Comparison of ENCODE assay signal across 8 cellular contexts in the genomic region with DNA sequence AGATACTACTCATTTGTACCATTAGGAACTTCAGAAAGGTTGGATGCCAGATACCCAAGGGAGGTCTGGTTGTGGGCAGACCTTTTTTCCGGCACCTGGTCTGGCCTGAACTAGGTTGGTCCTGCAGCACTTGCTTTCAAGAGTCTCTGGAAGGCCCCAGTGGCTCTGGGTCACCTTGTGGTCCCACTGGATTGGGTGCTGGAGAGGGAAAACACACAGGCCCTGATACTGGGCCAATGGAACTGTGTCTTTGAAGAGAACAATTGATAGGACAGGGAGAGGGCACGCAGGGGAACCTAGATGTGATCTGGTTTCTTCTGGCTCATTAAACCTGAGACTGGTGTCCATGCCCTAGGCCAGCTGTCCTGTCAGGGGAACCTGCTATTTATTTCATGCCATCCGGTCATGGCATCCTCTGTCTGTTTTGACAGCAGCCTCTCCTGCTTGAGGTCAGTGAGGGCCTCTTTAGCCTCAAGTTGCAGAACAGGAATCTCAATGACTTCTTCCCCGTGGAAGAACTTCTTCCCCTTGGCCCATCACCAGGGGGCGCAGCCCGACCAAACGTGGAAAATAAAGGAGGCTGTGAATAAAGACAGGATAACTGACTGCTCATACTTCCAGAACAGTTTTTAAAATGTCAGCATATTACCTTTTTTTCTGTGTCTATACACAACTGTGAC. TPM values are rescaled to one million over a fixed set of nuclear protein-coding genes. Genes with fewer than 3 reads are reported as not detected.
DNase-seq lines count a peak whose midpoint lies in the region; ATAC-seq, FAIRE-seq and TF ChIP-seq lines count a peak whose summit lies in the region.

No MANE protein-coding gene starts in this region.

- H3K27ac ChIP-seq in KMS-11 (no peak overlapping the region), foreskin keratinocyte (no peak overlapping the region), pancreas (no peak overlapping the region)

- H4K20me1 ChIP-seq in KMS-11 (ENCODE audit: insufficient read depth) = no peaks in the 10 kb centered on the region

- H3K4me1 ChIP-seq in KMS-11 (ENCODE audit: low read depth, poor library complexity, severe bottlenecking) = no peaks in the 10 kb centered on the region
- no peaks in the 10 kb centered on the region for H3K4me1 ChIP-seq in foreskin keratinocyte
- no peaks in the 10 kb centered on the region for H3K4me1 ChIP-seq in pancreas

- H3K27ac Mint-ChIP-seq in activated T-helper 2 cell treated with anti-CD3 and anti-CD28 coated beads, Interferon-gamma antibody, Interleukin-2, Interleukin-4, amounts not matched to agents 10 μg/mL and 5 μg/mL and 100 μg/mL, durations not matched to agents 14 hours and 24 hours and 36 hours = no peak overlapping the region

- H3K9ac ChIP-seq in KMS-11 = no peak overlapping the region

- no peaks in the 10 kb centered on the region for H3K79me2 ChIP-seq in KMS-11 (ENCODE audit: insufficient read depth, low read depth)

- H3K4me3 ChIP-seq in KMS-11 (IDR thresholded peaks at IDR 0.05; ENCODE audit: insufficient read depth, low read depth, low read length) (no peak overlapping the region), pancreas (no peak overlapping the region)

- H3K4me2 ChIP-seq in KMS-11 = no peak overlapping the region

- H3K4me3 Mint-ChIP-seq in activated T-helper 2 cell treated with anti-CD3 and anti-CD28 coated beads, Interferon-gamma antibody, Interleukin-2, Interleukin-4, amounts not matched to agents 10 μg/mL and 5 μg/mL and 100 μg/mL, durations not matched to agents 14 hours and 24 hours and 36 hours (ENCODE audit: low read depth) = no peak overlapping the region

- H3K27me3 ChIP-seq in KMS-11 (ENCODE audit: insufficient read depth, low read depth) = no peaks in the 10 kb centered on the region
- H3K27me3 ChIP-seq in foreskin keratinocyte = no peaks in the 10 kb centered on the region
- no peaks in the 10 kb centered on the region for H3K27me3 ChIP-seq in pancreas

- FAIRE-seq in D721Med (lab: Jason Lieb, UNC) (no peak), pancreas (lab: Jason Lieb, UNC) (no peak), urothelium cell line (lab: Jason Lieb, UNC) (no peak)

- ATAC-seq in foreskin keratinocyte (peak; percentile 39), pancreas (peak; percentile 80 to 96 (median 92))

- DNase-seq in D721Med (ENCODE audit: insufficient read length, low spot score) = peak; percentile 72
- peak; percentile 67 for DNase-seq in RPMI8226
- peak; percentile 46 for DNase-seq in activated T-helper 2 cell treated with anti-CD3 and anti-CD28 coated beads, Interferon-gamma antibody, Interleukin-2, Interleukin-4, amounts not matched to agents 10 μg/mL and 5 μg/mL and 100 μg/mL, durations not matched to agents 14 hours and 24 hours and 36 hours (ENCODE audit: low spot score)
- DNase-seq in foreskin keratinocyte = peak; percentile 21 to 60
- peak; percentile 66 to 90 (median 82) for DNase-seq in pancreas
- peak; percentile 75 for DNase-seq in urothelium cell line (ENCODE audit: low spot score)
- DNase-seq in mesenteric fat pad (ENCODE audit: low spot score) = no peak

- H3K36me3 Mint-ChIP-seq in activated T-helper 2 cell treated with anti-CD3 and anti-CD28 coated beads, Interferon-gamma antibody, Interleukin-2, Interleukin-4, amounts not matched to agents 10 μg/mL and 5 μg/mL and 100 μg/mL, durations not matched to agents 14 hours and 24 hours and 36 hours (ENCODE audit: low read depth) = peaks cover 53% of the 10 kb centered on the region

- H3K9me3 Mint-ChIP-seq in activated T-helper 2 cell treated with anti-CD3 and anti-CD28 coated beads, Interferon-gamma antibody, Interleukin-2, Interleukin-4, amounts not matched to agents 10 μg/mL and 5 μg/mL and 100 μg/mL, durations not matched to agents 14 hours and 24 hours and 36 hours = no peaks in the 10 kb centered on the region

- H3K36me3 ChIP-seq in KMS-11 (ENCODE audit: insufficient read depth) = no peaks in the 10 kb centered on the region
- H3K36me3 ChIP-seq in pancreas = peaks cover 0 to 18% (median 13%) of the 10 kb centered on the region in 3 donors

- intact Hi-C loops in activated T-helper 2 cell treated with anti-CD3 and anti-CD28 coated beads, Interferon-gamma antibody, Interleukin-2, Interleukin-4, amounts not matched to agents 10 μg/mL and 5 μg/mL and 100 μg/mL, durations not matched to agents 14 hours and 24 hours and 36 hours (cut with micrococcal nuclease) = loop anchor here (1.0 kb wide), 2 partner anchors 29 to 91 kb away; no protein-coding TSS in a partner anchor
- intact Hi-C loops in pancreas (cut with DNase I) = loop anchor here (5.0 to 10.0 kb wide), 2 partner anchors 90 to 92 kb away; no protein-coding TSS in a partner anchor

- no peaks in the 10 kb centered on the region for H3K4me1 Mint-ChIP-seq in activated T-helper 2 cell treated with anti-CD3 and anti-CD28 coated beads, Interferon-gamma antibody, Interleukin-2, Interleukin-4, amounts not matched to agents 10 μg/mL and 5 μg/mL and 100 μg/mL, durations not matched to agents 14 hours and 24 hours and 36 hours (ENCODE audit: low read depth)

- no peaks in the 10 kb centered on the region for H3K27me3 Mint-ChIP-seq in activated T-helper 2 cell treated with anti-CD3 and anti-CD28 coated beads, Interferon-gamma antibody, Interleukin-2, Interleukin-4, amounts not matched to agents 10 μg/mL and 5 μg/mL and 100 μg/mL, durations not matched to agents 14 hours and 24 hours and 36 hours (ENCODE audit: low read depth)

- 30 to 32% methylated on average over 7 of the region's 7 CpGs for WGBS in pancreas, 2 donors

- TF ChIP-seq CTCF in D721Med (IDR thresholded peaks at IDR 0.05; ENCODE audit: insufficient read depth, missing control alignments) (peak; percentile 94), KMS-11 (conservative IDR thresholded peaks at IDR 0.05; ENCODE audit: low read depth, low read length) (peak; percentile 86), foreskin keratinocyte (conservative IDR thresholded peaks at IDR 0.05) (peak; percentile 94), pancreas (IDR thresholded peaks at IDR 0.05) (peak; percentile 41 to 65 (median 64))

- H3K9me3 ChIP-seq in pancreas = no peaks in the 10 kb centered on the region

- no peak overlapping the region for H2AFZ ChIP-seq in KMS-11 (ENCODE audit: low read depth)

RNA-seq across cellular contexts. Expression of a gene that starts 25.0 kb away (rescaled TPM):
- total RNA-seq in activated T-helper 2 cell treated with anti-CD3 and anti-CD28 coated beads, Interferon-gamma antibody, Interleukin-2, Interleukin-4, amounts not matched to agents 10 μg/mL and 5 μg/mL and 100 μg/mL, durations not matched to agents 14 hours and 24 hours and 36 hours = 38.8 and 41.9 TPM in 2 replicates
- total RNA-seq in foreskin keratinocyte = 17.3 and 17.7 TPM in 2 replicates
- polyA plus RNA-seq in foreskin keratinocyte = 9.7 and 10.0 TPM in 2 replicates
- total RNA-seq in pancreas = 10 to 100 TPM in 3 of 6 donors, 1 to 10 TPM in 3; 7.5 to 16.8 (median 9.8) TPM
- 1 to 10 TPM; 4.8 to 7.8 TPM for polyA plus RNA-seq in pancreas
- 36.8 TPM for total RNA-seq in mesenteric fat pad
